Comparison of ENCODE assay signal across 8 cellular contexts in genomic region chr3:113019182-113020137, GRCh38. TPM values are rescaled to one million over a fixed set of nuclear protein-coding genes. Genes with fewer than 3 reads are reported as not detected.
DNase-seq lines count a peak whose midpoint lies in the region; ATAC-seq and TF ChIP-seq lines count a peak whose summit lies in the region.

No MANE protein-coding gene starts in this region.

- ATAC-seq in GM21717 (IDR thresholded peaks at IDR 0.05; ENCODE audit: unreplicated experiment) (peak; percentile 92), PC-3 (peak; percentile 94), esophagus mucosa (peak; percentile 95)
- peak; percentile 89 to 93 for ATAC-seq in activated T-cell treated with anti-CD3 and anti-CD28 coated beads, Interleukin-2, amount 50 U/mL, for 4 hours

- peaks cover 28% of the 10 kb centered on the region for H3K36me3 Mint-ChIP-seq in activated T-cell treated with anti-CD3 and anti-CD28 coated beads, Interleukin-2, amount 50 U/mL, for 4 hours (ENCODE audit: insufficient read depth)

- POLR2A ChIA-PET in PC-3 (lab: Charles Lee; ENCODE audit: unreplicated experiment): interaction anchor here (0.5 to 1.1 kb wide), 4 partner anchors 28 to 254 kb away, joined by 3 to 8 read pairs (median 4); partner anchors contain the start of gene GTPBP8

- H3K4me1 ChIP-seq in PC-3 (ENCODE audit: insufficient read depth, low read length) (peaks cover 14% of the 10 kb centered on the region), mucosa of stomach (ENCODE audit: control insufficient read depth, insufficient read depth, low read length) (peaks cover 18% of the 10 kb centered on the region)

- intact Hi-C loops in PC-3 (cut with micrococcal nuclease): no loop called here

- H3K36me3 ChIP-seq in PC-3 (ENCODE audit: low read depth, low read length): peaks cover 25% of the 10 kb centered on the region; the same call in 1 of the 2 replicates
- H3K36me3 ChIP-seq in mucosa of stomach (ENCODE audit: control insufficient read depth, insufficient read depth, low read length): no peaks in the 10 kb centered on the region

- H3K27me3 Mint-ChIP-seq in activated T-cell treated with anti-CD3 and anti-CD28 coated beads, Interleukin-2, amount 50 U/mL, for 4 hours (ENCODE audit: low read depth): no peaks in the 10 kb centered on the region

- H3K9me3 Mint-ChIP-seq in activated T-cell treated with anti-CD3 and anti-CD28 coated beads, Interleukin-2, amount 50 U/mL, for 4 hours: no peaks in the 10 kb centered on the region

- peak overlapping the region; percentile 85 for H3K4me3 ChIP-seq in Jurkat, Clone E6-1 (ENCODE audit: low read length)
- peak overlapping the region; percentile 92 for H3K4me3 ChIP-seq in PC-3 (ENCODE audit: low read length)
- H3K4me3 ChIP-seq in mucosa of stomach (ENCODE audit: low read length): peak overlapping the region; percentile 37

- DNase-seq in DMS53 (lab: John Stamatoyannopoulos, UW): peak; percentile 94
- DNase-seq in Jurkat, Clone E6-1 (ENCODE audit: low read depth, low spot score): peak; percentile 85
- DNase-seq in PC-3: peak; percentile 95
- peak; percentile 87 for DNase-seq in activated T-cell treated with anti-CD3 and anti-CD28 coated beads, Interleukin-2, amount 50 U/mL, for 4 hours
- peak; percentile 88 for DNase-seq in stimulated activated CD8-positive, alpha-beta memory T cell treated with anti-CD3 and anti-CD28 coated beads, Interleukin-4, amount 100 ng/mL, for 48 hours

- H3F3A ChIP-seq in PC-3 (ENCODE audit: low read length, unreplicated experiment): no peaks in the 10 kb centered on the region

- H3K9me3 ChIP-seq in PC-3 (ENCODE audit: low read length) (no peaks in the 10 kb centered on the region), mucosa of stomach (ENCODE audit: control insufficient read depth, low read length) (no peaks in the 10 kb centered on the region)

- H2AFZ ChIP-seq in PC-3 (ENCODE audit: low read length): peak overlapping the region; percentile 93

- TF ChIP-seq CTCF in PC-3 (conservative IDR thresholded peaks at IDR 0.05; ENCODE audit: low read depth, low read length): no peak

- peak overlapping the region; percentile 74 for H3K27ac ChIP-seq in PC-3 (ENCODE audit: low read length)

- H3K4me3 Mint-ChIP-seq in activated T-cell treated with anti-CD3 and anti-CD28 coated beads, Interleukin-2, amount 50 U/mL, for 4 hours: peak overlapping the region; percentile 92

- peaks cover 65% of the 10 kb centered on the region for H3K4me1 Mint-ChIP-seq in activated T-cell treated with anti-CD3 and anti-CD28 coated beads, Interleukin-2, amount 50 U/mL, for 4 hours (ENCODE audit: low read depth)

- H3K4me2 ChIP-seq in PC-3 (ENCODE audit: low read length): peak overlapping the region; percentile 94

- no peaks in the 10 kb centered on the region for H3K27me3 ChIP-seq in PC-3 (ENCODE audit: low read length)
- no peaks in the 10 kb centered on the region for H3K27me3 ChIP-seq in mucosa of stomach (ENCODE audit: control insufficient read depth, insufficient read depth, low read length)

- BruUV-seq in PC-3 (replicated peaks; lab: Mats Ljungman, UMichigan): no TSS peak

- CTCF ChIA-PET in PC-3 (lab: Charles Lee): interaction anchor here (0.5 to 1.0 kb wide), 9 partner anchors 16 to 954 kb away, joined by 3 to 10 read pairs (median 4); no protein-coding TSS in a partner anchor

- H3K9ac ChIP-seq in PC-3 (ENCODE audit: low read length) (peak overlapping the region; percentile 92), mucosa of stomach (ENCODE audit: low read length) (peak overlapping the region; percentile 72)

- peaks cover 6% of the 10 kb centered on the region; the same call in 1 of the 2 replicates for H4K20me1 ChIP-seq in PC-3 (ENCODE audit: low read length)

- H3K79me2 ChIP-seq in PC-3 (ENCODE audit: low read length): peaks cover 52% of the 10 kb centered on the region

- no peaks in the 10 kb centered on the region for H3K9me2 ChIP-seq in PC-3 (replicated peaks; ENCODE audit: low read length)

RNA-seq across cellular contexts. Expression of gene GTPBP8, which starts 28.7 kb away (rescaled TPM):
- polyA plus RNA-seq in Jurkat, Clone E6-1 (2012; ENCODE audit: insufficient read depth, insufficient read length): 25.9 TPM
- total RNA-seq in PC-3 (2014; rRNA removed): 63.8 and 87.2 TPM in 2 replicates
- total RNA-seq in activated T-cell treated with anti-CD3 and anti-CD28 coated beads, Interleukin-2, amount 50 U/mL, for 4 hours: 10 to 100 TPM; 28.1 to 28.4 (median 28.1) TPM
- total RNA-seq in esophagus mucosa: 14.6 TPM

RNA-seq across cellular contexts. Expression of gene CD200R1, which starts 44.6 kb away (rescaled TPM):
- not detected for polyA plus RNA-seq in Jurkat, Clone E6-1 (2012; ENCODE audit: insufficient read depth, insufficient read length)
- total RNA-seq in PC-3 (2014; rRNA removed): not detected in 2 replicates
- total RNA-seq in activated T-cell treated with anti-CD3 and anti-CD28 coated beads, Interleukin-2, amount 50 U/mL, for 4 hours: 1 to 10 TPM; 1.1 to 2.3 (median 1.2) TPM
- 2.9 TPM for total RNA-seq in esophagus mucosa

Comparison
In these comparisons a context has a peak if more than half of its experiments do, and no peak if none do; other contexts are left out.
1. Peak in every context shown above with its lines: DNase-seq, ATAC-seq, H3K4me3 ChIP-seq and H3K27ac ChIP-seq.
2. H3K4me3 ChIP-seq: peak in every context shown above with its lines; median percentile 92 in PC-3; 85 in Jurkat, Clone E6-1; 37 in mucosa of stomach.